ENCODE assay signal across 11 cellular contexts in the genomic region with DNA sequence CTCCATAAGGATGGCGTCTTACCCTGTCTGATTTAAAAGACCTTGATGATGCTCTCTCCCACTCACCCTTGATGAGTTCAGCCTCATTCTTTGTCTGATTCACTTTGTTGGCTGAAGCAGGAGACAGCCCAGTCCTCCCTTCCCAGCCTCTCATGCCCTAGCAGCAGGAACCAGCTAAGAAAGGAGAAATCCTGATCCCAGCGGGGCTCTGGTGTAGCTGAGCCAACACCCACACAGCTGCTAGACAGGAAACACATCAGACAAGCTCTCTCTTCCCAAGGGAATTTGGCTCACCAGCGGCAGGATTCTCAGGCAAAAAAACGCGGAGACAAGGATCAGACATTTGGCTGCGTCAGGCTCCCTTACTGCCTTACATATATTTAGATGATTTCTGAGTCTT.
DNase-seq lines count a peak whose midpoint lies in the region; ATAC-seq and TF ChIP-seq lines count a peak whose summit lies in the region.
"Had no signal": no experiment of that assay in that cellular context is flagged by ENCODE, and none has a peak within 500 bp of the region (broad histone marks: within the 10 kb centered on the region; RNA-seq: fewer than 3 reads in every experiment).

No MANE protein-coding gene starts in this region.

- no peaks in the 10 kb centered on the region for H3K4me1 Mint-ChIP-seq in MCF 10A (ENCODE audit: insufficient read depth, unreplicated experiment)

- TF ChIP-seq CTCF in MCF 10A (IDR thresholded peaks at IDR 0.05; ENCODE audit: unreplicated experiment) (no peak), breast epithelium (IDR thresholded peaks at IDR 0.05) (no peak), cardiac fibroblast (IDR thresholded peaks at IDR 0.05; ENCODE audit: low read depth, low read length) (no peak), left lung (IDR thresholded peaks at IDR 0.05) (no peak)

- peaks cover 14% of the 10 kb centered on the region for H3K9me3 Mint-ChIP-seq in MCF 10A (ENCODE audit: unreplicated experiment)

- no peaks in the 10 kb centered on the region for H3K27me3 ChIP-seq in breast epithelium
- H3K27me3 ChIP-seq in left lung = no peaks in the 10 kb centered on the region

- no peaks in the 10 kb centered on the region for H3K36me3 Mint-ChIP-seq in MCF 10A (ENCODE audit: insufficient read depth, unreplicated experiment)

- H3K9me3 ChIP-seq in breast epithelium (no peaks in the 10 kb centered on the region), left lung (no peaks in the 10 kb centered on the region)

- H3K4me3 Mint-ChIP-seq in MCF 10A (ENCODE audit: unreplicated experiment) = no peak overlapping the region
- H3K4me3 Mint-ChIP-seq: activated T-helper 1 cell treated with anti-CD3 and anti-CD28 coated beads, Interleukin-12 subunit alpha, Interleukin-12 subunit beta, Interleukin-2, Interleukin-4 antibody, amounts not matched to agents 30 ng/mL and 10 ng/mL and 1 ng/mL, durations not matched to agents 14 hours and 24 hours and 36 hours had no signal

- TF ChIP-seq POLR2A in breast epithelium (IDR thresholded peaks at IDR 0.05) = no peak

- POLR2A ChIA-PET in MCF 10A (lab: Yijun Ruan, JAX) = no interaction called here

- ATAC-seq in left lung = peak; percentile 50
- ATAC-seq in HG02759 (IDR thresholded peaks at IDR 0.05; ENCODE audit: unreplicated experiment) = no peak

- BruUV-seq in MCF 10A (replicated peaks; lab: Mats Ljungman, UMichigan) = no TSS peak

- H3K27ac Mint-ChIP-seq in MCF 10A (ENCODE audit: low read depth, unreplicated experiment) = no peak overlapping the region
- H3K27ac Mint-ChIP-seq: activated T-helper 1 cell treated with anti-CD3 and anti-CD28 coated beads, Interleukin-12 subunit alpha, Interleukin-12 subunit beta, Interleukin-2, Interleukin-4 antibody, amounts not matched to agents 30 ng/mL and 10 ng/mL and 1 ng/mL, durations not matched to agents 14 hours and 24 hours and 36 hours had no signal

- H3K36me3 ChIP-seq in breast epithelium = no peaks in the 10 kb centered on the region
- no peaks in the 10 kb centered on the region for H3K36me3 ChIP-seq in left lung

- no peaks in the 10 kb centered on the region for H3K27me3 Mint-ChIP-seq in MCF 10A (ENCODE audit: insufficient read depth, unreplicated experiment)

- DNase-seq in MCF 10A (ENCODE audit: unreplicated experiment) (peak; percentile 69), breast epithelium (ENCODE audit: low spot score in 2 of 2) (no peak), cardiac fibroblast (ENCODE audit: low read depth in 2 of 2) (peak; percentile 90 to 98), left lung (peak in 1 of 2 donors; percentile 35), cerebellar cortex (ENCODE audit: low spot score) (no peak), COLO668 (lab: John Stamatoyannopoulos, UW; ENCODE audit: unreplicated experiment) (no peak), T1000 (lab: John Stamatoyannopoulos, UW) (no peak)
- DNase-seq: AML-193, Kasumi-1 had no signal

- H3K4me3 ChIP-seq in breast epithelium = no peak overlapping the region
- no peak overlapping the region for H3K4me3 ChIP-seq in cardiac fibroblast (replicated peaks in 1 of 2; ENCODE audit: low read depth in 2 of 2, low read length in 2 of 2)
- no peak overlapping the region for H3K4me3 ChIP-seq in left lung

- intact Hi-C loops in MCF 10A (cut with micrococcal nuclease) (no loop called here), breast epithelium (cut with DNase I; ENCODE audit: low total_unique reads) (no loop called here), left lung (cut with DNase I) (no loop called here)

- H3K27ac ChIP-seq in breast epithelium = no peak overlapping the region
- peak overlapping the region in 1 of 2 donors; percentile 7 for H3K27ac ChIP-seq in left lung

- H3K4me1 ChIP-seq in breast epithelium = no peaks in the 10 kb centered on the region
- H3K4me1 ChIP-seq in left lung = no peaks in the 10 kb centered on the region

- CTCF ChIA-PET in MCF 10A (lab: Yijun Ruan, JAX) = interaction anchor here (0.6 to 1.1 kb wide), 3 partner anchors 12 to 317 kb away, joined by 3 to 5 read pairs (median 3); no protein-coding TSS in a partner anchor

Comparison
In these comparisons a context has a peak if more than half of its experiments do, and no peak if none do; other contexts are left out.
1. DNase-seq: peak in MCF 10A (single experiment) and cardiac fibroblast (2 of 2); none in breast epithelium (0 of 2), cerebellar cortex (single experiment), COLO668 (single experiment) and T1000 (single experiment).